Comparison of ENCODE assay signal across 8 cellular contexts in the genomic region with DNA sequence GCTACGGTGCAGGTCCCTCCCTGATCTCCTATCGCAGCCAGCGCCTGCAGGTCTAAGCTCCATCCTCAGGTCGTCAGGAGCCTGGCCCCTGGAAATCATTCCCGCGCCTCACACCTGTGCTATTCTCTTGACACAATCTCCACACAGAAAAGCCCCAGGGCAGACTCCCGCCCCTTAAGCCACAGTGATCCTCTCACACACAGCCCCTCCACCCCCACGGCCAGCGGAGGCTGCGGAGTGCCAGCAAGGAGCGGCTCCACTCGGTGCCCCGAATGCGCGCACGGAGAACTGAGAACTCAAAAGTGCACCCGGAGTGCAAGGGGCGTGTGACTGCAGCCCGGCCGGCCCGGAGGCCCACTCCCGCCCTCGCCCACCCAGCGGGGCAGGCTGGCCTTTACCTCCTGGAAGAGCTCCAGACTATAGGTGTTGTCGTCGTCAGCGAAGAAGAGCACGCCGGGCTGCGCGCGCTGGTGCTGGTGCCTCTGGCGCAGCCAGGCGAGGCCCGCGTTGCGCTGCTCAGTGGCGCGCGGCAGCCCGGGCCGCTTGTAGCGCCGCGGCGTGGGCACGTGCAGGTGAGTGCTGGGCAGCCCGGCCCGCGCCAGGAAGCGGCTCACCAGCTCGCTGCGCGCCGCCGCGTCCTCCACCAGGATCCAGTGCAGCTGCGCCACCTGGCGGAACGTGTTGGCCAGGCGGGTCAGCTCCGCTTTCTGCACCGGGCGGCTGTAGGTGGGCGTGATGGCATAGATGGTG. TPM values are rescaled to one million over a fixed set of nuclear protein-coding genes. Genes with fewer than 3 reads are reported as not detected.
DNase-seq lines count a peak whose midpoint lies in the region; ATAC-seq and TF ChIP-seq lines count a peak whose summit lies in the region.

No MANE protein-coding gene starts in this region.

- peaks cover 14% of the 10 kb centered on the region for H3K4me1 Mint-ChIP-seq in activated CD4-positive, alpha-beta T cell treated with anti-CD3 and anti-CD28 coated beads for 36 hours

- H3K4me1 ChIP-seq in colonic mucosa: peaks cover 7% of the 10 kb centered on the region

- TF ChIP-seq CTCF in colonic mucosa (IDR thresholded peaks at IDR 0.05): peak; percentile 74

- peaks cover 38% of the 10 kb centered on the region for H3K27me3 ChIP-seq in colonic mucosa

- peak overlapping the region; percentile 64 for H3K4me3 Mint-ChIP-seq in activated CD4-positive, alpha-beta T cell treated with anti-CD3 and anti-CD28 coated beads for 36 hours

- ATAC-seq in GM18873 (IDR thresholded peaks at IDR 0.05; ENCODE audit: low FRiP score, unreplicated experiment): peak; percentile 92
- ATAC-seq in HG03135 (IDR thresholded peaks at IDR 0.05; ENCODE audit: unreplicated experiment): peak; percentile 92
- peak; percentile 95 for ATAC-seq in activated CD4-positive, alpha-beta T cell treated with anti-CD3 and anti-CD28 coated beads for 36 hours

- CTCF ChIA-PET in activated CD4-positive, alpha-beta T cell treated with anti-CD3 and anti-CD28 coated beads for 36 hours (lab: Charles Lee): interaction anchor here (0.6 to 2.2 kb wide), 20 partner anchors 10 to 735 kb away, joined by 3 to 14 read pairs (median 4); no protein-coding TSS in a partner anchor

- no peaks in the 10 kb centered on the region for H3K9me3 ChIP-seq in colonic mucosa

- H3K27ac ChIP-seq in colonic mucosa: no peak overlapping the region

- no peaks in the 10 kb centered on the region for H3K36me3 Mint-ChIP-seq in activated CD4-positive, alpha-beta T cell treated with anti-CD3 and anti-CD28 coated beads for 36 hours (ENCODE audit: low read depth)

- peaks cover 52% of the 10 kb centered on the region for H3K27me3 Mint-ChIP-seq in activated CD4-positive, alpha-beta T cell treated with anti-CD3 and anti-CD28 coated beads for 36 hours

- H3K9me3 Mint-ChIP-seq in activated CD4-positive, alpha-beta T cell treated with anti-CD3 and anti-CD28 coated beads for 36 hours (ENCODE audit: low read depth): no peaks in the 10 kb centered on the region

- H3K4me3 ChIP-seq in colonic mucosa: peak overlapping the region; percentile 37

- H3K36me3 ChIP-seq in colonic mucosa: no peaks in the 10 kb centered on the region

- intact Hi-C loops in activated CD4-positive, alpha-beta T cell treated with anti-CD3 and anti-CD28 coated beads for 36 hours (cut with DNase I, micrococcal nuclease): loop anchor here (1.0 to 5.0 kb wide), 8 partner anchors 57 to 735 kb away; a partner anchor contains a TSS
- intact Hi-C loops in colonic mucosa (cut with DNase I): loop anchor here (5.0 to 10.0 kb wide), 2 partner anchors 251 to 648 kb away; no protein-coding TSS in a partner anchor

- peak; percentile 81 for DNase-seq in AG08396 (ENCODE audit: low spot score)
- DNase-seq in NCI-H2227 (lab: John Stamatoyannopoulos, UW; ENCODE audit: unreplicated experiment): peak; percentile 93
- DNase-seq in activated CD4-positive, alpha-beta T cell treated with anti-CD3 and anti-CD28 coated beads for 36 hours: peak; percentile 94
- peak; percentile 89 for DNase-seq in colonic mucosa
- DNase-seq in left kidney (ENCODE audit: low read depth, low spot score): peak; percentile 97
- DNase-seq in stimulated activated CD4-positive, alpha-beta T cell treated with anti-CD3 and anti-CD28 coated beads, Interleukin-1b, Interleukin-23, amount 100 ng/mL, for 24 hours (ENCODE audit: low read depth in 4 of 4, low spot score in 1 of 4): peak; percentile 65 to 85 (median 80)

- H3K27ac Mint-ChIP-seq in activated CD4-positive, alpha-beta T cell treated with anti-CD3 and anti-CD28 coated beads for 36 hours: no peak overlapping the region

- POLR2A ChIA-PET in activated CD4-positive, alpha-beta T cell treated with anti-CD3 and anti-CD28 coated beads for 36 hours (lab: Charles Lee): interaction anchor here (1.0 kb wide), 1 partner anchor 543 kb away, joined by 3 read pairs; a partner anchor contains a TSS

- no peak overlapping the region for H3K9ac ChIP-seq in colonic mucosa (ENCODE audit: low read depth in 2 of 2, low read length in 2 of 2)

RNA-seq across cellular contexts. Expression of a gene that starts 1.2 kb away (rescaled TPM):
- total RNA-seq in activated CD4-positive, alpha-beta T cell treated with anti-CD3 and anti-CD28 coated beads for 36 hours: not detected
- total RNA-seq in colonic mucosa: not detected
